In genomic region chr12:86265329-86265695, GRCh38 we compare ENCODE assay signal across 20 cellular contexts. TPM values are rescaled to one million over a fixed set of nuclear protein-coding genes. Genes with fewer than 3 reads are reported as not detected.
A peak's percentile ranks its signal among the peaks of the same experiment; 100 is the strongest.
DNase-seq lines count a peak whose midpoint lies in the region; ATAC-seq, FAIRE-seq and TF ChIP-seq lines count a peak whose summit lies in the region.
"Had no signal": no experiment of that assay in that cellular context is flagged by ENCODE, and none has a peak within 500 bp of the region (broad histone marks: within the 10 kb centered on the region; RNA-seq: fewer than 3 reads in every experiment).

No MANE protein-coding gene starts in this region.

- no peak for FAIRE-seq in astrocyte (lab: Jason Lieb, UNC)
- FAIRE-seq: K562, urothelium cell line had no signal

- no peak for DNase-seq in GM23338 (ENCODE audit: low spot score)
- DNase-seq in astrocyte (ENCODE audit: low read depth), result no peak
- no peak for DNase-seq in prostate gland (ENCODE audit: low spot score)
- DNase-seq in heart left ventricle, result no peak
- DNase-seq in activated T-cell treated with anti-CD3 and anti-CD28 coated beads, Interleukin-2, amount 50 U/mL, for 72 hours, result no peak
- DNase-seq in stimulated activated naive B cell treated with anti-CD40 and anti-IgM and Interleukin-4, amounts not matched to agents 10 μg/mL and 1 μg/mL and 100 μg/mL, for 72 hours, result no peak
- DNase-seq: activated CD4-positive, alpha-beta T cell treated with anti-CD3 and anti-CD28 coated beads, Interleukin-2, amount 50 U/mL, for 48 hours; AML-193; DMS79; stimulated activated CD4-positive, alpha-beta T cell treated with anti-CD3 and anti-CD28 coated beads, Interleukin-4, amount 100 ng/mL, for 1 hour had no signal

- H3K36me3 ChIP-seq in GM23338 (ENCODE audit: insufficient read depth) (no peaks in the 10 kb centered on the region), astrocyte (ENCODE audit: insufficient read depth, low read length) (no peaks in the 10 kb centered on the region), iPS-18a (ENCODE audit: control insufficient read depth, low read depth, low read length) (no peaks in the 10 kb centered on the region), prostate gland (no peaks in the 10 kb centered on the region), heart left ventricle (no peaks in the 10 kb centered on the region)
- H3K36me3 ChIP-seq: esophagus muscularis mucosa, HAP-1, heart right ventricle, left ventricle myocardium inferior, Peyer's patch, right atrium auricular region had no signal

- intact Hi-C loops in prostate gland (cut with DNase I) (no loop called here), heart left ventricle (cut with DNase I) (loop anchor here in 1 of 10 donors (10.0 kb wide), 1 partner anchor 659 kb away; no protein-coding TSS in a partner anchor)

- no peak overlapping the region for H3K27ac ChIP-seq in GM23338 (ENCODE audit: low read depth)
- H3K27ac ChIP-seq in astrocyte (ENCODE audit: low read depth, low read length), result no peak overlapping the region
- no peak overlapping the region for H3K27ac ChIP-seq in iPS-18a (ENCODE audit: low read length)
- peak overlapping the region; percentile 82 to 84 for H3K27ac ChIP-seq in prostate gland
- no peak overlapping the region for H3K27ac ChIP-seq in heart left ventricle
- H3K27ac ChIP-seq: esophagus muscularis mucosa, left ventricle myocardium inferior had no signal

- H3K27me3 Mint-ChIP-seq in GM23338 (ENCODE audit: insufficient read depth, low read depth, poor library complexity), result peaks cover 2% of the 10 kb centered on the region
- no peaks in the 10 kb centered on the region for H3K27me3 Mint-ChIP-seq in astrocyte (ENCODE audit: low read depth, unreplicated experiment)
- no peaks in the 10 kb centered on the region for H3K27me3 Mint-ChIP-seq in activated T-cell treated with anti-CD3 and anti-CD28 coated beads, Interleukin-2, amount 50 U/mL, for 72 hours (ENCODE audit: low read depth)
- H3K27me3 Mint-ChIP-seq in stimulated activated naive B cell treated with anti-CD40 and anti-IgM and Interleukin-4, amounts not matched to agents 10 μg/mL and 1 μg/mL and 100 μg/mL, for 72 hours, result peaks cover 5 to 8% of the 10 kb centered on the region in 2 donors

- H2AFZ ChIP-seq in GM23338 (0 out of 2 replicates have a peak overlapping the region, but pooled peaks have one; percentile 44), astrocyte (ENCODE audit: low read depth, low read length) (peak overlapping the region; percentile 78)

- H4K20me1 ChIP-seq in GM23338 (replicated peaks; ENCODE audit: insufficient read depth) (no peaks in the 10 kb centered on the region), astrocyte (ENCODE audit: insufficient read depth, low read length) (no peaks in the 10 kb centered on the region)

- TF ChIP-seq POLR2A in prostate gland (IDR thresholded peaks at IDR 0.05) (no peak), heart left ventricle (IDR thresholded peaks at IDR 0.05) (no peak)

- WGBS in prostate gland, result 34% methylated on average over 5 of the region's 5 CpGs
- WGBS in heart left ventricle, 4 donors, result 77 to 81% (median 79%) methylated on average over 5 of the region's 5 CpGs

- no peaks in the 10 kb centered on the region for H3K9me2 ChIP-seq in GM23338 (ENCODE audit: insufficient read depth)

- H3K4me3 Mint-ChIP-seq in GM23338 (peak overlapping the region; percentile 69; the same call in 2 of the 3 replicates), astrocyte (ENCODE audit: unreplicated experiment) (no peak overlapping the region)
- no peak overlapping the region for H3K4me3 Mint-ChIP-seq in activated T-cell treated with anti-CD3 and anti-CD28 coated beads, Interleukin-2, amount 50 U/mL, for 72 hours
- H3K4me3 Mint-ChIP-seq in stimulated activated naive B cell treated with anti-CD40 and anti-IgM and Interleukin-4, amounts not matched to agents 10 μg/mL and 1 μg/mL and 100 μg/mL, for 72 hours, result no peak overlapping the region

- H3K9ac ChIP-seq in astrocyte (ENCODE audit: low read length) (no peak overlapping the region), iPS-18a (ENCODE audit: low read length) (no peak overlapping the region)

- H3K9me3 Mint-ChIP-seq in GM23338 (no peaks in the 10 kb centered on the region), astrocyte (ENCODE audit: unreplicated experiment) (no peaks in the 10 kb centered on the region)
- peaks cover 5 to 9% of the 10 kb centered on the region in 2 donors for H3K9me3 Mint-ChIP-seq in activated T-cell treated with anti-CD3 and anti-CD28 coated beads, Interleukin-2, amount 50 U/mL, for 72 hours
- H3K9me3 Mint-ChIP-seq in stimulated activated naive B cell treated with anti-CD40 and anti-IgM and Interleukin-4, amounts not matched to agents 10 μg/mL and 1 μg/mL and 100 μg/mL, for 72 hours, result peaks cover 0 to 3% of the 10 kb centered on the region in 2 donors

- no peak overlapping the region; the same call in 1 of the 2 replicates for H3K27ac Mint-ChIP-seq in GM23338
- H3K27ac Mint-ChIP-seq in astrocyte (ENCODE audit: unreplicated experiment), result no peak overlapping the region
- H3K27ac Mint-ChIP-seq in activated T-cell treated with anti-CD3 and anti-CD28 coated beads, Interleukin-2, amount 50 U/mL, for 72 hours, result no peak overlapping the region
- no peak overlapping the region for H3K27ac Mint-ChIP-seq in stimulated activated naive B cell treated with anti-CD40 and anti-IgM and Interleukin-4, amounts not matched to agents 10 μg/mL and 1 μg/mL and 100 μg/mL, for 72 hours

- peak overlapping the region; percentile 71 for H3K4me2 ChIP-seq in GM23338
- H3K4me2 ChIP-seq in astrocyte (ENCODE audit: low read length), result peak overlapping the region; percentile 76

- H3K4me3 ChIP-seq in GM23338, result peak overlapping the region; percentile 52
- H3K4me3 ChIP-seq in astrocyte (ENCODE audit: insufficient read depth, low read depth, low read length), result no peak overlapping the region
- peak overlapping the region; percentile 30 for H3K4me3 ChIP-seq in iPS-18a (ENCODE audit: low read length)
- peak overlapping the region; percentile 18 to 29 for H3K4me3 ChIP-seq in prostate gland
- peak overlapping the region in 1 of 12 donors; percentile 50 for H3K4me3 ChIP-seq in heart left ventricle
- H3K4me3 ChIP-seq: HAP-1, K562 had no signal

- H3K4me1 ChIP-seq in GM23338 (ENCODE audit: insufficient read depth), result peaks cover 26% of the 10 kb centered on the region
- no peaks in the 10 kb centered on the region for H3K4me1 ChIP-seq in astrocyte (ENCODE audit: insufficient read depth, low read length)
- H3K4me1 ChIP-seq in iPS-18a (ENCODE audit: control insufficient read depth, low read depth, low read length), result peaks cover 8% of the 10 kb centered on the region
- peaks cover 6% of the 10 kb centered on the region for H3K4me1 ChIP-seq in prostate gland (replicated peaks)
- H3K4me1 ChIP-seq in heart left ventricle, result peaks cover 0 to 4% (median 0%) of the 10 kb centered on the region in 12 donors
- H3K4me1 ChIP-seq: esophagus muscularis mucosa, HAP-1, heart right ventricle, left ventricle myocardium inferior, Peyer's patch, right atrium auricular region had no signal

- H3F3A ChIP-seq in GM23338 (replicated peaks; ENCODE audit: low read depth), result no peaks in the 10 kb centered on the region

- no peak for TF ChIP-seq CTCF in GM23338 (conservative IDR thresholded peaks at IDR 0.05; ENCODE audit: low read depth in 2 of 2)
- no peak for TF ChIP-seq CTCF in astrocyte (IDR thresholded peaks at IDR 0.05; ENCODE audit: insufficient read depth, low read depth, low read length)
- no peak for TF ChIP-seq CTCF in prostate gland (IDR thresholded peaks at IDR 0.05)
- TF ChIP-seq CTCF in heart left ventricle (IDR thresholded peaks at IDR 0.05), result no peak

- H3K4me1 Mint-ChIP-seq in GM23338, result peaks cover 27% of the 10 kb centered on the region
- H3K4me1 Mint-ChIP-seq in astrocyte (ENCODE audit: low read depth, unreplicated experiment), result no peaks in the 10 kb centered on the region
- H3K4me1 Mint-ChIP-seq in activated T-cell treated with anti-CD3 and anti-CD28 coated beads, Interleukin-2, amount 50 U/mL, for 72 hours (ENCODE audit: low read depth), result no peaks in the 10 kb centered on the region
- H3K4me1 Mint-ChIP-seq in stimulated activated naive B cell treated with anti-CD40 and anti-IgM and Interleukin-4, amounts not matched to agents 10 μg/mL and 1 μg/mL and 100 μg/mL, for 72 hours, result no peaks in the 10 kb centered on the region

- H3K9me3 ChIP-seq in astrocyte (ENCODE audit: insufficient read depth, low read depth, low read length) (no peaks in the 10 kb centered on the region), iPS-18a (ENCODE audit: control insufficient read depth, low read depth, low read length) (no peaks in the 10 kb centered on the region), prostate gland (no peaks in the 10 kb centered on the region), heart left ventricle (no peaks in the 10 kb centered on the region)
- H3K9me3 ChIP-seq: esophagus muscularis mucosa, HAP-1, heart right ventricle, left ventricle myocardium inferior, Peyer's patch, right atrium auricular region had no signal

- ATAC-seq in GM23338 (no peak), GM21825 (IDR thresholded peaks at IDR 0.05; ENCODE audit: unreplicated experiment) (no peak), heart left ventricle (no peak)
- ATAC-seq in activated T-cell treated with anti-CD3 and anti-CD28 coated beads, Interleukin-2, amount 50 U/mL, for 72 hours (replicated peaks in 1 of 2), result no peak
- ATAC-seq in stimulated activated naive B cell treated with anti-CD40 and anti-IgM and Interleukin-4, amounts not matched to agents 10 μg/mL and 1 μg/mL and 100 μg/mL, for 72 hours (replicated peaks), result no peak
- ATAC-seq: K562 had no signal

- H3K36me3 Mint-ChIP-seq in GM23338 (ENCODE audit: low read depth) (peaks cover 6% of the 10 kb centered on the region; the same call in 2 of the 3 replicates), astrocyte (ENCODE audit: low read depth, unreplicated experiment) (no peaks in the 10 kb centered on the region)
- peaks cover 0 to 3% of the 10 kb centered on the region in 2 donors for H3K36me3 Mint-ChIP-seq in activated T-cell treated with anti-CD3 and anti-CD28 coated beads, Interleukin-2, amount 50 U/mL, for 72 hours (ENCODE audit: insufficient read depth in 2 of 2)
- no peaks in the 10 kb centered on the region for H3K36me3 Mint-ChIP-seq in stimulated activated naive B cell treated with anti-CD40 and anti-IgM and Interleukin-4, amounts not matched to agents 10 μg/mL and 1 μg/mL and 100 μg/mL, for 72 hours

- H3K79me2 ChIP-seq in GM23338 (replicated peaks; ENCODE audit: insufficient read depth), result no peaks in the 10 kb centered on the region
- no peaks in the 10 kb centered on the region for H3K79me2 ChIP-seq in astrocyte (ENCODE audit: insufficient read depth, low read length)

- H3K27me3 ChIP-seq in GM23338 (ENCODE audit: insufficient read depth) (no peaks in the 10 kb centered on the region), astrocyte (ENCODE audit: insufficient read depth, low read length) (no peaks in the 10 kb centered on the region), iPS-18a (ENCODE audit: control insufficient read depth, insufficient read depth, low read length) (no peaks in the 10 kb centered on the region), prostate gland (replicated peaks; ENCODE audit: insufficient read depth) (no peaks in the 10 kb centered on the region), heart left ventricle (no peaks in the 10 kb centered on the region)
- H3K27me3 ChIP-seq: heart right ventricle, Peyer's patch, right atrium auricular region had no signal

RNA-seq across cellular contexts. Expression of gene MGAT4C, which starts 9.1 kb away (rescaled TPM):
- 4.3 and 4.7 TPM in 2 replicates for total RNA-seq in GM23338 (2014; rRNA removed; shearing (Covaris generic))
- polyA plus RNA-seq in GM23338 (2016; fragmentation: Nextera tagmentation; extraction: Ambion mirVana), result 4.1 and 4.5 TPM in 2 replicates
- total RNA-seq in astrocyte, result 1.1 and 1.2 TPM in 2 replicates
- total RNA-seq in prostate gland, result 1 to 10 TPM in 1 of 2 donors, under 1 TPM in 1; under 0.01 to 2.6 TPM
- 10 to 100 TPM in 1 of 9 donors, 1 to 10 TPM in 7, under 1 TPM in 1; 0.13 to 15.5 (median 5.4) TPM for total RNA-seq in heart left ventricle
- polyA plus RNA-seq in heart left ventricle, result under 1 TPM; 0.57 to 0.76 TPM
- not detected for total RNA-seq in activated T-cell treated with anti-CD3 and anti-CD28 coated beads, Interleukin-2, amount 50 U/mL, for 72 hours
- total RNA-seq: K562 had no signal
- polyA plus RNA-seq: K562 had no signal

Comparison
In these comparisons a context has a peak if more than half of its experiments do, and no peak if none do; other contexts are left out.
1. H3K27ac ChIP-seq: peak in prostate gland (2 of 2); none in GM23338 (single experiment), astrocyte (single experiment), iPS-18a (single experiment) and heart left ventricle (0 of 12).